8 cellular contexts compared by ENCODE assay signal in the genomic region with DNA sequence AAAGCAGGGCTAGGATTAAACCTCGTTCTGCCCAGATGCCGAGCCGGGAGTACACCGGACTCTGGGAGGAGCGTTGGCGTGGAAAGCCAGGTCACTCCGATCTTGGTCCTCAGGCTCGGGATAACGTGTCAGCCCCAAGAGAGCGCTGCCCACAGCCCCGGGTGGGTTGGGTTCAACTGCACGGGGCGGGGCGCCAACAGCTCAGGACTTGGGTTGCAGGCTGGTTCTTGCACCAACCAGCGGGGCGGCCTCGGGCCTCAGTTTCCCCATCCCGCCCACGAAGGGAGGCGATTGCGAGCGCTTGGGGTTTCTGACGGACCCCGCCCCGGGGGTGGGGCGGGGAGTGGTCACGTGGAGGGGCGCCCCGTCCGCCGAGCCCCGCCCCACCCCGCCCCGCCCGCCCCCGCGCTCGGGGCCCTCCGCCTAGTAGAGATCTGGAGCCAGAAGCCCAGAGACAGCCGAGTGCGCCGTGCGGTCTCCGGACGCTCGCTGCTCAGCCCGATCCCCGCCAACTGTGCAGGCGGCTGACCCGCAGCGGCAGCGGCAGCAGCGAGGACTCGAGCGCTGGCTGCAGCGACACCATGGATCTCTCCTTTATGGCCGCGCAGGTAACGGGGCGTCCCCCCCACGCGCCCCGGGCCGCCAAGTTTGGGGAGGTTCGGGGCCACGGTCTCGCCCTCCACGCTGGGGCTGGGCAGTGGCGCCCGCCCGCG. TPM values are rescaled to one million over a fixed set of nuclear protein-coding genes. Genes with fewer than 3 reads are reported as not detected.
DNase-seq lines count a peak whose midpoint lies in the region; ATAC-seq and TF ChIP-seq lines count a peak whose summit lies in the region.

C14orf132 (plus strand) TSS at position 443 of the 713 bp plus-strand sequence; CDS start at position 582, 139 bp downstream.

- H3K4me3 ChIP-seq in RWPE2 (ENCODE audit: severe bottlenecking): peak within 1 kb of the TSS; percentile 38
- peak within 1 kb of the TSS in 2 of 4 donors; percentile 45 to 64 for H3K4me3 ChIP-seq in adrenal gland
- H3K4me3 ChIP-seq in right atrium auricular region: peak within 1 kb of the TSS; percentile 57 to 70
- H3K4me3 ChIP-seq in aorta (ENCODE audit: low read length in 2 of 2): peak within 1 kb of the TSS; percentile 42 to 84

- H3K4me3 Mint-ChIP-seq in CD14-positive monocyte: peak within 1 kb of the TSS; percentile 53 to 78

- H3K4me1 ChIP-seq in RWPE2 (ENCODE audit: insufficient read depth, poor library complexity, severe bottlenecking) (no peaks in the 10 kb centered on the region), adrenal gland (replicated peaks in 1 of 2) (peaks cover 6 to 23% of the 10 kb centered on the region in 2 donors), right atrium auricular region (peaks cover 0 to 29% of the 10 kb centered on the region in 2 donors), aorta (ENCODE audit: control insufficient read depth in 1 of 2, insufficient read depth in 2 of 2, low read length in 2 of 2) (peaks cover 0 to 4% of the 10 kb centered on the region in 2 donors)

- ATAC-seq in RWPE2 (ENCODE audit: low read depth) (peak; percentile 82), aorta (ENCODE audit: low FRiP score) (peak; percentile 93), HG03442 (IDR thresholded peaks at IDR 0.05; ENCODE audit: unreplicated experiment) (no peak)

- no peak for DNase-seq in CD14-positive monocyte (ENCODE audit: low spot score)
- peak; percentile 66 for DNase-seq in HCEC 1CT
- no peak for DNase-seq in RWPE2 (ENCODE audit: low spot score)
- DNase-seq in adrenal gland: peak; percentile 39 to 86 (median 55)
- peak; percentile 73 for DNase-seq in right atrium auricular region (ENCODE audit: low spot score)
- peak; percentile 79 for DNase-seq in putamen (ENCODE audit: low spot score)
- peak; percentile 83 to 94 for DNase-seq in aorta

- H3K36me3 Mint-ChIP-seq in CD14-positive monocyte: no peaks in the 10 kb centered on the region

- peaks cover 54 to 63% (median 58%) of the 10 kb centered on the region in 3 donors for H3K27me3 Mint-ChIP-seq in CD14-positive monocyte (ENCODE audit: low read depth in 3 of 3)

- intact Hi-C loops in CD14-positive monocyte (cut with micrococcal nuclease) (no loop called here), adrenal gland (cut with DNase I) (no loop called here), aorta (cut with DNase I) (loop anchor here in 1 of 2 donors (2.0 kb wide), 1 partner anchor 14 kb away; no protein-coding TSS in a partner anchor)

- H3K9me3 Mint-ChIP-seq in CD14-positive monocyte: peaks cover 0 to 9% (median 3%) of the 10 kb centered on the region in 7 donors

- H3K27ac Mint-ChIP-seq in CD14-positive monocyte: no peak within 1 kb of the TSS

- no peak within 1 kb of the TSS for H3K27ac ChIP-seq in RWPE2 (ENCODE audit: poor library complexity, severe bottlenecking)
- peak within 1 kb of the TSS in 4 of 5 donors; percentile 8 to 84 (median 60) for H3K27ac ChIP-seq in adrenal gland
- peak within 1 kb of the TSS; percentile 63 to 74 for H3K27ac ChIP-seq in right atrium auricular region
- H3K27ac ChIP-seq in aorta (ENCODE audit: low read depth in 1 of 2, low read length in 2 of 2): peak within 1 kb of the TSS; percentile 61 to 69

- no peaks in the 10 kb centered on the region for H3K36me3 ChIP-seq in RWPE2 (ENCODE audit: low read depth)
- peaks cover 0 to 5% of the 10 kb centered on the region in 2 donors for H3K36me3 ChIP-seq in adrenal gland (replicated peaks in 1 of 2)
- no peaks in the 10 kb centered on the region for H3K36me3 ChIP-seq in right atrium auricular region
- H3K36me3 ChIP-seq in aorta (ENCODE audit: control insufficient read depth in 1 of 2, insufficient read depth in 2 of 2, low read length in 1 of 2): no peaks in the 10 kb centered on the region

- H3K27me3 ChIP-seq in RWPE2 (ENCODE audit: insufficient read depth, poor library complexity, severe bottlenecking) (peaks cover 47% of the 10 kb centered on the region), adrenal gland (peaks cover 14% of the 10 kb centered on the region), right atrium auricular region (no peaks in the 10 kb centered on the region), aorta (ENCODE audit: control insufficient read depth in 1 of 2, insufficient read depth in 2 of 2, low read length in 1 of 2) (no peaks in the 10 kb centered on the region)

- H3K4me1 Mint-ChIP-seq in CD14-positive monocyte: peaks cover 8% of the 10 kb centered on the region

- H3K9me3 ChIP-seq in RWPE2 (ENCODE audit: severe bottlenecking): no peaks in the 10 kb centered on the region
- no peaks in the 10 kb centered on the region for H3K9me3 ChIP-seq in adrenal gland (replicated peaks in 1 of 3)
- H3K9me3 ChIP-seq in right atrium auricular region: no peaks in the 10 kb centered on the region
- no peaks in the 10 kb centered on the region for H3K9me3 ChIP-seq in aorta (ENCODE audit: control insufficient read depth, low read length)

- TF ChIP-seq POLR2A in adrenal gland (IDR thresholded peaks at IDR 0.05): peak; percentile 49 to 80

- 0 to 3% (median 1%) methylated on average over 4 to 71 of the region's 72 CpGs for WGBS in adrenal gland, 4 donors
- 0 to 1% methylated on average over 69 to 72 of the region's 72 CpGs for WGBS in aorta, 2 donors

- no peak for TF ChIP-seq CTCF in CD14-positive monocyte (IDR thresholded peaks at IDR 0.05)
- no peak for TF ChIP-seq CTCF in RWPE2 (IDR thresholded peaks at IDR 0.05; ENCODE audit: poor library complexity, severe bottlenecking)
- TF ChIP-seq CTCF in adrenal gland (IDR thresholded peaks at IDR 0.05): no peak
- no peak for TF ChIP-seq CTCF in right atrium auricular region (IDR thresholded peaks at IDR 0.05)

RNA-seq across cellular contexts. Expression of gene C14orf132, which starts in this region (rescaled TPM):
- polyA plus RNA-seq in CD14-positive monocyte (not detected), adrenal gland (10 to 100 TPM in 2 of 3 donors, 1 to 10 TPM in 1; 7.5 to 21.2 (median 14.8) TPM), aorta (10 to 100 TPM; 10.8 to 14.3 TPM)
- total RNA-seq in adrenal gland (10 to 100 TPM in 5 of 8 donors, 1 to 10 TPM in 3; 4.5 to 34.8 (median 11.8) TPM), right atrium auricular region (1 to 10 TPM; 1.6 to 5.6 TPM), aorta (10 to 100 TPM; 38.2 to 39.1 TPM)

Comparison
In these comparisons a context has a peak if more than half of its experiments do, and no peak if none do; other contexts are left out.
1. RNA of gene C14orf132 (polyA plus RNA-seq): 7.5 to 21.2 TPM in adrenal gland and 10.8 to 14.3 TPM in aorta; not detected in CD14-positive monocyte; every median in the first group is over 4 times any median in the second.
2. DNase-seq: peak in HCEC 1CT (single experiment), adrenal gland (7 of 7), right atrium auricular region (single experiment), putamen (single experiment) and aorta (2 of 2); none in CD14-positive monocyte (single experiment) and RWPE2 (single experiment).